8 cellular contexts compared by ENCODE assay signal in the genomic region with DNA sequence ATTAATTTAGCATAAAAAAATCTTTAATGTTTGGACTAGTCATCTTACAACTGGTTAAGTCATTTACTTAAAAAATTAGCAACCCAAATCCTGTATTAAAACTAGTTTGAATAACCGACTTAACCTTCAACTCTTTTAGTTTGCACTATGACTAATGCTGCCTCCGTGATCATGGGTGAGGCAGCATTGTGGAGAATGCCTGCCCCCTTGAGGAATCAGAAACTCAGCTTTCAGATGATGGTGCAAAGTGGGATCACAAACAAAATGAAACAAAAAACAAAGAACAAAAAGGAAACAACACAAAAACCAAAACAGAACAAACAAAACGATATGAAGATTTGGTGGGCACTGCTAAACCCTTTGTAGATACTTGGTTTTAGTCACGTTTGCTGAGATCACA.
A peak's percentile ranks its signal among the peaks of the same experiment; 100 is the strongest.
DNase-seq lines count a peak whose midpoint lies in the region; ATAC-seq and TF ChIP-seq lines count a peak whose summit lies in the region.
"Had no signal": no experiment of that assay in that cellular context is flagged by ENCODE, and none has a peak within 500 bp of the region (broad histone marks: within the 10 kb centered on the region; RNA-seq: fewer than 3 reads in every experiment).

No MANE protein-coding gene starts in this region.

- peaks cover 0 to 1% (median 0%) of the 10 kb centered on the region in 8 donors for H3K9me3 ChIP-seq in spleen

- no peak overlapping the region for H3K4me2 ChIP-seq in GM23338

- DNase-seq in GM23338 (ENCODE audit: low spot score) (peak; percentile 53), OCI-M1 (lab: John Stamatoyannopoulos, UW) (peak; percentile 13), fibroblast of pulmonary artery (ENCODE audit: low read depth) (peak; percentile 45), renal cortical epithelial cell (ENCODE audit: low read depth) (peak; percentile 52), spleen (no peak), COLO668 (lab: John Stamatoyannopoulos, UW; ENCODE audit: unreplicated experiment) (no peak)

- no peaks in the 10 kb centered on the region; the same call in 2 of the 3 replicates for H3K36me3 Mint-ChIP-seq in GM23338 (ENCODE audit: low read depth)

- H3K79me2 ChIP-seq in GM23338 (replicated peaks; ENCODE audit: insufficient read depth): no peaks in the 10 kb centered on the region

- intact Hi-C loops in spleen (cut with DNase I; ENCODE audit: low total_unique reads): no loop called here

- peaks cover 6% of the 10 kb centered on the region; the same call in 1 of the 3 replicates for H3K9me3 Mint-ChIP-seq in GM23338

- H3K27me3 ChIP-seq in GM23338 (ENCODE audit: insufficient read depth) (no peaks in the 10 kb centered on the region), spleen (replicated peaks in 1 of 7) (peaks cover 0 to 5% (median 0%) of the 10 kb centered on the region in 7 donors)

- TF ChIP-seq CTCF in GM23338 (conservative IDR thresholded peaks at IDR 0.05; ENCODE audit: low read depth in 2 of 2) (peak; percentile 59 to 83), fibroblast of pulmonary artery (IDR thresholded peaks at IDR 0.05; ENCODE audit: low read length, missing control alignments) (peak; percentile 50), spleen (IDR thresholded peaks at IDR 0.05 in 8 of 11, conservative IDR thresholded peaks at IDR 0.05 in 3 of 11) (no peak)

- no peak overlapping the region for H3K4me3 Mint-ChIP-seq in GM23338

- no peak overlapping the region for H3K27ac Mint-ChIP-seq in GM23338

- no peak overlapping the region for H2AFZ ChIP-seq in GM23338

- no peak overlapping the region for H3K27ac ChIP-seq in GM23338 (ENCODE audit: low read depth)
- H3K27ac ChIP-seq in spleen: no peak overlapping the region
- H3K27ac ChIP-seq: SK-N-MC had no signal

- H4K20me1 ChIP-seq in GM23338 (replicated peaks; ENCODE audit: insufficient read depth): no peaks in the 10 kb centered on the region

- no peaks in the 10 kb centered on the region; the same call in none of the 2 replicates for H3K9me2 ChIP-seq in GM23338 (ENCODE audit: insufficient read depth)

- WGBS in spleen, 5 donors: 29 to 47% (median 33%) methylated on average over 4 of the region's 4 CpGs

- H3K4me1 Mint-ChIP-seq in GM23338: peaks cover 5% of the 10 kb centered on the region; the same call in 2 of the 3 replicates

- H3K27me3 Mint-ChIP-seq in GM23338 (ENCODE audit: insufficient read depth, low read depth, poor library complexity): peaks cover 2% of the 10 kb centered on the region

- ATAC-seq in GM23338: peak; percentile 80
- ATAC-seq in GM18909 (IDR thresholded peaks at IDR 0.05; ENCODE audit: poor library complexity, unreplicated experiment): no peak

- H3K36me3 ChIP-seq in GM23338 (ENCODE audit: insufficient read depth): no peaks in the 10 kb centered on the region
- H3K36me3 ChIP-seq in spleen: no peaks in the 10 kb centered on the region

- H3K4me1 ChIP-seq in GM23338 (ENCODE audit: insufficient read depth) (0 out of 2 replicates have a peak, but pooled peaks cover 3% of the 10 kb centered on the region), spleen (no peaks in the 10 kb centered on the region)

- no peaks in the 10 kb centered on the region for H3F3A ChIP-seq in GM23338 (replicated peaks; ENCODE audit: low read depth)

- no peak overlapping the region for H3K4me3 ChIP-seq in GM23338
- H3K4me3 ChIP-seq in fibroblast of pulmonary artery (replicated peaks; ENCODE audit: low read depth, low read length): no peak overlapping the region
- H3K4me3 ChIP-seq in spleen: no peak overlapping the region
- H3K4me3 ChIP-seq: SK-N-MC had no signal

- no peak for TF ChIP-seq POLR2A in spleen (IDR thresholded peaks at IDR 0.05)

TF ChIP-seq in GM23338, 12 proteins besides CTCF, POLR2A, EP300 and RAD21 (continues in another document):
- TF ChIP-seq CREB1 (CRISPR knock-in tag; IDR thresholded peaks at IDR 0.05; ENCODE audit: low read depth): no peak
- TF ChIP-seq, protein P1, sequence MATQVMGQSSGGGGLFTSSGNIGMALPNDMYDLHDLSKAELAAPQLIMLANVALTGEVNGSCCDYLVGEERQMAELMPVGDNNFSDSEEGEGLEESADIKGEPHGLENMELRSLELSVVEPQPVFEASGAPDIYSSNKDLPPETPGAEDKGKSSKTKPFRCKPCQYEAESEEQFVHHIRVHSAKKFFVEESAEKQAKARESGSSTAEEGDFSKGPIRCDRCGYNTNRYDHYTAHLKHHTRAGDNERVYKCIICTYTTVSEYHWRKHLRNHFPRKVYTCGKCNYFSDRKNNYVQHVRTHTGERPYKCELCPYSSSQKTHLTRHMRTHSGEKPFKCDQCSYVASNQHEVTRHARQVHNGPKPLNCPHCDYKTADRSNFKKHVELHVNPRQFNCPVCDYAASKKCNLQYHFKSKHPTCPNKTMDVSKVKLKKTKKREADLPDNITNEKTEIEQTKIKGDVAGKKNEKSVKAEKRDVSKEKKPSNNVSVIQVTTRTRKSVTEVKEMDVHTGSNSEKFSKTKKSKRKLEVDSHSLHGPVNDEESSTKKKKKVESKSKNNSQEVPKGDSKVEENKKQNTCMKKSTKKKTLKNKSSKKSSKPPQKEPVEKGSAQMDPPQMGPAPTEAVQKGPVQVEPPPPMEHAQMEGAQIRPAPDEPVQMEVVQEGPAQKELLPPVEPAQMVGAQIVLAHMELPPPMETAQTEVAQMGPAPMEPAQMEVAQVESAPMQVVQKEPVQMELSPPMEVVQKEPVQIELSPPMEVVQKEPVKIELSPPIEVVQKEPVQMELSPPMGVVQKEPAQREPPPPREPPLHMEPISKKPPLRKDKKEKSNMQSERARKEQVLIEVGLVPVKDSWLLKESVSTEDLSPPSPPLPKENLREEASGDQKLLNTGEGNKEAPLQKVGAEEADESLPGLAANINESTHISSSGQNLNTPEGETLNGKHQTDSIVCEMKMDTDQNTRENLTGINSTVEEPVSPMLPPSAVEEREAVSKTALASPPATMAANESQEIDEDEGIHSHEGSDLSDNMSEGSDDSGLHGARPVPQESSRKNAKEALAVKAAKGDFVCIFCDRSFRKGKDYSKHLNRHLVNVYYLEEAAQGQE (IDR thresholded peaks at IDR 0.05; ENCODE audit: unreplicated experiment): no peak
- TF ChIP-seq, protein P2, sequence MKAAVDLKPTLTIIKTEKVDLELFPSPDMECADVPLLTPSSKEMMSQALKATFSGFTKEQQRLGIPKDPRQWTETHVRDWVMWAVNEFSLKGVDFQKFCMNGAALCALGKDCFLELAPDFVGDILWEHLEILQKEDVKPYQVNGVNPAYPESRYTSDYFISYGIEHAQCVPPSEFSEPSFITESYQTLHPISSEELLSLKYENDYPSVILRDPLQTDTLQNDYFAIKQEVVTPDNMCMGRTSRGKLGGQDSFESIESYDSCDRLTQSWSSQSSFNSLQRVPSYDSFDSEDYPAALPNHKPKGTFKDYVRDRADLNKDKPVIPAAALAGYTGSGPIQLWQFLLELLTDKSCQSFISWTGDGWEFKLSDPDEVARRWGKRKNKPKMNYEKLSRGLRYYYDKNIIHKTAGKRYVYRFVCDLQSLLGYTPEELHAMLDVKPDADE (IDR thresholded peaks at IDR 0.05): no peak
- TF ChIP-seq STAT1 (IDR thresholded peaks at IDR 0.05; ENCODE audit: unreplicated experiment): no peak
- TF ChIP-seq EZH2phosphoT487 (IDR thresholded peaks at IDR 0.05; ENCODE audit: unreplicated experiment): no peak
- no peak for TF ChIP-seq POLR2AphosphoS5 (IDR thresholded peaks at IDR 0.05; ENCODE audit: low read depth)
- TF ChIP-seq ZNF331 (CRISPR knock-in tag; IDR thresholded peaks at IDR 0.05; ENCODE audit: low read depth): no peak

Comparison
In these comparisons a context has a peak if more than half of its experiments do, and no peak if none do; other contexts are left out.
1. DNase-seq: peak in GM23338 (single experiment), OCI-M1 (single experiment), fibroblast of pulmonary artery (single experiment) and renal cortical epithelial cell (single experiment); none in spleen (single experiment) and COLO668 (single experiment).
2. CTCF ChIP-seq: peak in GM23338 (2 of 2) and fibroblast of pulmonary artery (single experiment); none in spleen (0 of 11).